ENCODE assay signal across 14 cellular contexts in genomic region chr7:37549542-37549941, GRCh38.
DNase-seq lines count a peak whose midpoint lies in the region; ATAC-seq and TF ChIP-seq lines count a peak whose summit lies in the region.
"Had no signal": no experiment of that assay in that cellular context is flagged by ENCODE, and none has a peak within 500 bp of the region (broad histone marks: within the 10 kb centered on the region; RNA-seq: fewer than 3 reads in every experiment).

No MANE protein-coding gene starts in this region.

- no peaks in the 10 kb centered on the region for H3K27me3 ChIP-seq in body of pancreas
- no peaks in the 10 kb centered on the region for H3K27me3 ChIP-seq in osteoblast (ENCODE audit: insufficient read depth, low read length)
- no peaks in the 10 kb centered on the region for H3K27me3 ChIP-seq in spleen (replicated peaks in 1 of 7)
- H3K27me3 ChIP-seq: BLaER1 treated with 17β-estradiol and CSF1 and Interleukin-3, amounts not matched to agents 10 nM and 100 nM had no signal

- H3K79me2 ChIP-seq in osteoblast (ENCODE audit: insufficient read depth, low read length): no peaks in the 10 kb centered on the region

- no peaks in the 10 kb centered on the region for H3K9me3 ChIP-seq in body of pancreas
- H3K9me3 ChIP-seq in osteoblast (ENCODE audit: low read depth, low read length): no peaks in the 10 kb centered on the region
- no peaks in the 10 kb centered on the region for H3K9me3 ChIP-seq in spleen
- H3K9me3 ChIP-seq: BLaER1 treated with 17β-estradiol and CSF1 and Interleukin-3, amounts not matched to agents 10 nM and 100 nM had no signal

- no peaks in the 10 kb centered on the region for H3K4me1 Mint-ChIP-seq in activated CD8-positive, alpha-beta T cell treated with anti-CD3 and anti-CD28 coated beads for 36 hours (ENCODE audit: low read depth)
- H3K4me1 Mint-ChIP-seq in mesothelial cell of epicardium: peaks cover 42% of the 10 kb centered on the region
- H3K4me1 Mint-ChIP-seq: B cell had no signal

- H3K36me3 Mint-ChIP-seq in activated CD8-positive, alpha-beta T cell treated with anti-CD3 and anti-CD28 coated beads for 36 hours (ENCODE audit: low read depth): no peaks in the 10 kb centered on the region
- H3K36me3 Mint-ChIP-seq in mesothelial cell of epicardium: no peaks in the 10 kb centered on the region
- H3K36me3 Mint-ChIP-seq: CD8-positive, alpha-beta T cell had no signal

- no peaks in the 10 kb centered on the region for H3K36me3 ChIP-seq in body of pancreas (replicated peaks in 1 of 2; ENCODE audit: insufficient read depth in 1 of 2, low read depth in 2 of 2)
- H3K36me3 ChIP-seq in osteoblast (ENCODE audit: insufficient read depth, low read length): no peaks in the 10 kb centered on the region
- H3K36me3 ChIP-seq in spleen: no peaks in the 10 kb centered on the region
- H3K36me3 ChIP-seq: BLaER1 treated with 17β-estradiol and CSF1 and Interleukin-3, amounts not matched to agents 10 nM and 100 nM had no signal

- H2AFZ ChIP-seq in osteoblast (ENCODE audit: low read length): no peak overlapping the region

- 47 to 54% methylated on average over 4 of the region's 4 CpGs for WGBS in body of pancreas, 2 donors
- 60 to 78% (median 70%) methylated on average over 4 of the region's 4 CpGs for WGBS in spleen, 5 donors

- no peak overlapping the region for H3K4me2 ChIP-seq in osteoblast (ENCODE audit: insufficient read depth, low read length)
- H3K4me2 ChIP-seq: BLaER1 treated with 17β-estradiol and CSF1 and Interleukin-3, amounts not matched to agents 10 nM and 100 nM; GM23338 had no signal

- no peaks in the 10 kb centered on the region for H3K9me3 Mint-ChIP-seq in activated CD8-positive, alpha-beta T cell treated with anti-CD3 and anti-CD28 coated beads for 36 hours
- no peaks in the 10 kb centered on the region for H3K9me3 Mint-ChIP-seq in mesothelial cell of epicardium
- H3K9me3 Mint-ChIP-seq: CD8-positive, alpha-beta T cell; GM23338 had no signal

- H3K27ac ChIP-seq in body of pancreas (no peak overlapping the region), osteoblast (ENCODE audit: low read depth, low read length) (no peak overlapping the region), spleen (peak overlapping the region in 7 of 8 donors; percentile 11 to 77 (median 58))
- H3K27ac ChIP-seq: BLaER1 treated with 17β-estradiol and CSF1 and Interleukin-3, amounts not matched to agents 10 nM and 100 nM had no signal

- H3K27ac Mint-ChIP-seq in activated CD8-positive, alpha-beta T cell treated with anti-CD3 and anti-CD28 coated beads for 36 hours: no peak overlapping the region
- no peak overlapping the region for H3K27ac Mint-ChIP-seq in mesothelial cell of epicardium
- H3K27ac Mint-ChIP-seq: B cell; CD8-positive, alpha-beta T cell; GM23338 had no signal

- POLR2A ChIA-PET in HEK293T (lab: Yijun Ruan, JAX): no interaction called here
- POLR2A ChIA-PET in activated CD8-positive, alpha-beta T cell treated with anti-CD3 and anti-CD28 coated beads for 36 hours (lab: Charles Lee): no interaction called here

- H3K4me1 ChIP-seq in body of pancreas (peaks cover 21% of the 10 kb centered on the region), osteoblast (ENCODE audit: insufficient read depth, low read length) (no peaks in the 10 kb centered on the region), spleen (peaks cover 2 to 36% (median 17%) of the 10 kb centered on the region in 6 donors)

- no peak overlapping the region for H3K4me3 ChIP-seq in body of pancreas
- H3K4me3 ChIP-seq in osteoblast (ENCODE audit: insufficient read depth, low read length): no peak overlapping the region
- no peak overlapping the region for H3K4me3 ChIP-seq in spleen
- H3K4me3 ChIP-seq: BLaER1 treated with 17β-estradiol and CSF1 and Interleukin-3, amounts not matched to agents 10 nM and 100 nM; GM23338 had no signal

- no peak for TF ChIP-seq CTCF in body of pancreas (IDR thresholded peaks at IDR 0.05)
- TF ChIP-seq CTCF in osteoblast (IDR thresholded peaks at IDR 0.05; ENCODE audit: extremely low read depth, low read depth, low read length): no peak
- no peak for TF ChIP-seq CTCF in spleen (IDR thresholded peaks at IDR 0.05 in 8 of 11, conservative IDR thresholded peaks at IDR 0.05 in 3 of 11)
- TF ChIP-seq CTCF in activated CD8-positive, alpha-beta T cell treated with anti-CD3 and anti-CD28 coated beads for 36 hours (IDR thresholded peaks at IDR 0.05): no peak
- no peak for TF ChIP-seq CTCF in mesothelial cell of epicardium (IDR thresholded peaks at IDR 0.05; ENCODE audit: unreplicated experiment)

- no peak for DNase-seq in HEK293T (ENCODE audit: extremely low spot score)
- no peak for DNase-seq in body of pancreas
- peak; percentile 21 for DNase-seq in osteoblast (ENCODE audit: insufficient read length, low spot score, missing footprints)
- no peak for DNase-seq in spleen
- no peak for DNase-seq in activated CD8-positive, alpha-beta T cell treated with anti-CD3 and anti-CD28 coated beads for 36 hours
- DNase-seq in SIG-M5 treated with dmso at 0.1 percent for 504 hours (lab: John Stamatoyannopoulos, UW; ENCODE audit: unreplicated experiment): no peak
- DNase-seq in mesothelial cell of epicardium (ENCODE audit: low spot score in 2 of 2, unreplicated experiment in 2 of 2): no peak
- DNase-seq: Calu3; CD8-positive, alpha-beta T cell; DMS79 treated with DMSO at 0.1 percent for 48 hours; HCEC 1CT had no signal

- no peak overlapping the region for H3K4me3 Mint-ChIP-seq in activated CD8-positive, alpha-beta T cell treated with anti-CD3 and anti-CD28 coated beads for 36 hours
- H3K4me3 Mint-ChIP-seq in mesothelial cell of epicardium: no peak overlapping the region
- H3K4me3 Mint-ChIP-seq: B cell; CD8-positive, alpha-beta T cell; GM23338 had no signal

- peak; percentile 64 for ATAC-seq in body of pancreas
- no peak for ATAC-seq in activated CD8-positive, alpha-beta T cell treated with anti-CD3 and anti-CD28 coated beads for 36 hours
- ATAC-seq: CD8-positive, alpha-beta T cell; GM23338 had no signal

- no peak for TF ChIP-seq POLR2A in body of pancreas (IDR thresholded peaks at IDR 0.05)
- TF ChIP-seq POLR2A in spleen (IDR thresholded peaks at IDR 0.05): no peak

- CTCF ChIA-PET in HEK293T (lab: Yijun Ruan, JAX): no interaction called here
- CTCF ChIA-PET in activated CD8-positive, alpha-beta T cell treated with anti-CD3 and anti-CD28 coated beads for 36 hours (lab: Charles Lee): no interaction called here

- H4K20me1 ChIP-seq in osteoblast (ENCODE audit: insufficient read depth, low read length): no peaks in the 10 kb centered on the region
- H4K20me1 ChIP-seq: BLaER1 treated with 17β-estradiol and CSF1 and Interleukin-3, amounts not matched to agents 10 nM and 100 nM had no signal

- peaks cover 3% of the 10 kb centered on the region for H3K27me3 Mint-ChIP-seq in activated CD8-positive, alpha-beta T cell treated with anti-CD3 and anti-CD28 coated beads for 36 hours
- H3K27me3 Mint-ChIP-seq in mesothelial cell of epicardium (ENCODE audit: low read depth): peaks cover 44% of the 10 kb centered on the region

- intact Hi-C loops in body of pancreas (cut with DNase I): no loop called here
- intact Hi-C loops in spleen (cut with DNase I; ENCODE audit: low total_unique reads): no loop called here
- intact Hi-C loops in activated CD8-positive, alpha-beta T cell treated with anti-CD3 and anti-CD28 coated beads for 36 hours (cut with micrococcal nuclease): no loop called here

TF ChIP-seq in HEK293T, 16 proteins besides CTCF, POLR2A, EP300 and RAD21:
- TF ChIP-seq PKNOX1 (IDR thresholded peaks at IDR 0.05) (peak; percentile 80), SP1 (IDR thresholded peaks at IDR 0.05) (no peak), CTBP1 (IDR thresholded peaks at IDR 0.05; ENCODE audit: borderline replicate concordance) (peak; percentile 57; the same call in 1 of the 2 replicates)

Comparison
In these comparisons a context has a peak if more than half of its experiments do, and no peak if none do; other contexts are left out.
1. H3K27ac ChIP-seq: peak in spleen (7 of 8); none in body of pancreas (0 of 4) and osteoblast (single experiment).